Comparison of ENCODE assay signal across 8 cellular contexts in genomic region chr1:248905949-248906740, GRCh38. TPM values are rescaled to one million over a fixed set of nuclear protein-coding genes. Genes with fewer than 3 reads are reported as not detected.
DNase-seq lines count a peak whose midpoint lies in the region; ATAC-seq and TF ChIP-seq lines count a peak whose summit lies in the region.

Gene PGBD2 (plus strand): TSS chr1:248906235. CDS start chr1:248913863, 7,628 bp downstream.

- peak within 1 kb of the TSS; percentile 90 for H3K4me2 ChIP-seq in mammary epithelial cell (ENCODE audit: insufficient read depth, low read depth, low read length)

- intact Hi-C loops in mammary epithelial cell (cut with micrococcal nuclease) = loop anchor here (1.0 kb wide), 5 partner anchors 18 to 184 kb away; no protein-coding TSS in a partner anchor

- H3K27ac ChIP-seq in AG04450 (ENCODE audit: low read depth, low read length) (peak within 1 kb of the TSS; percentile 95), WERI-Rb-1 (peak within 1 kb of the TSS; percentile 92), mammary epithelial cell (ENCODE audit: insufficient read depth, low read depth, low read length) (peak within 1 kb of the TSS; percentile 79)

- ATAC-seq in GM18868 (IDR thresholded peaks at IDR 0.05; ENCODE audit: unreplicated experiment) = peak; percentile 91
- peak; percentile 89 for ATAC-seq in HG03103 (IDR thresholded peaks at IDR 0.05; ENCODE audit: low read depth, unreplicated experiment)

- CTCF ChIA-PET in AG04450 (lab: Charles Lee) = interaction anchor here (0.6 to 0.8 kb wide), 14 partner anchors 9 to 424 kb away, joined by 3 to 10 read pairs (median 4); no protein-coding TSS in a partner anchor
- CTCF ChIA-PET in mammary epithelial cell (lab: Charles Lee; ENCODE audit: low non-redundant PET) = interaction anchor here (0.5 kb wide), 1 partner anchor 47 kb away, joined by 5 read pairs; the partner anchor contains the start of gene ZNF692

- H4K20me1 ChIP-seq in mammary epithelial cell (ENCODE audit: insufficient read depth, low read length) = no peaks in the 10 kb centered on the region

- dilution Hi-C loops in mammary epithelial cell (cut with HindIII; ENCODE audit: low sequenced_read_pairs) = no loop called here

- peaks cover 29% of the 10 kb centered on the region for H3K79me2 ChIP-seq in mammary epithelial cell (ENCODE audit: insufficient read depth, low read length)

- H3K9ac ChIP-seq in mammary epithelial cell (ENCODE audit: insufficient read depth, low read length) = peak within 1 kb of the TSS; percentile 73

- peak within 1 kb of the TSS; percentile 97 for H2AFZ ChIP-seq in mammary epithelial cell (ENCODE audit: low read depth, low read length)

- peaks cover 7% of the 10 kb centered on the region for H3K4me1 ChIP-seq in mammary epithelial cell (ENCODE audit: insufficient read depth, low read length)

- DNase-seq in AG04450 (ENCODE audit: low read depth, low spot score) (peak; percentile 78), NCI-H2171 treated with DMSO at 0.1 percent for 48 hours (lab: John Stamatoyannopoulos, UW) (peak; percentile 94), WERI-Rb-1 (peak; percentile 98), mammary epithelial cell (peak; percentile 88), iris pigment epithelial cell (ENCODE audit: low read depth) (peak; percentile 89)
- DNase-seq in stimulated activated CD4-positive, alpha-beta T cell treated with anti-CD3 and anti-CD28 coated beads, Interleukin-12 subunit alpha, Interleukin-12 subunit beta, amount 100 ng/mL, for 24 hours (ENCODE audit: low read depth in 2 of 2) = peak; percentile 90 to 95

- POLR2A ChIA-PET in AG04450 (lab: Yijun Ruan, JAX) = interaction anchor here (0.6 kb wide), 1 partner anchor 79 kb away, joined by 3 read pairs; no protein-coding TSS in a partner anchor

- H3K9me3 ChIP-seq in AG04450 (ENCODE audit: control insufficient read depth, insufficient read depth, low read length) (no peaks in the 10 kb centered on the region), WERI-Rb-1 (ENCODE audit: severe bottlenecking) (no peaks in the 10 kb centered on the region), mammary epithelial cell (replicated peaks; ENCODE audit: insufficient read depth, low read length) (no peaks in the 10 kb centered on the region)

- no TSS peak for BruUV-seq in mammary epithelial cell (replicated peaks; lab: Mats Ljungman, UMichigan)

- in situ Hi-C loops in mammary epithelial cell (cut with MboI; ENCODE audit: low sequenced_read_pairs in 2 of 2) = no loop called here

- 3% methylated on average over 16 of the region's 80 CpGs for WGBS in mammary epithelial cell (ENCODE audit: low coverage, missing lambda C conversion rate)

- TF ChIP-seq CTCF in AG04450 (IDR thresholded peaks at IDR 0.05; ENCODE audit: low read depth, low read length) = peak; percentile 65
- TF ChIP-seq CTCF in WERI-Rb-1 (IDR thresholded peaks at IDR 0.05; ENCODE audit: low read depth, low read length) = peak; percentile 77
- peak; percentile 55 to 71 for TF ChIP-seq CTCF in mammary epithelial cell (conservative IDR thresholded peaks at IDR 0.05 in 1 of 2, IDR thresholded peaks at IDR 0.05 in 1 of 2; ENCODE audit: extremely low read depth in 1 of 2, insufficient read depth in 1 of 2, low read depth in 1 of 2, low read length in 2 of 2)

- H3K4me3 ChIP-seq in AG04450 (ENCODE audit: low read depth, low read length) (peak within 1 kb of the TSS; percentile 93), WERI-Rb-1 (ENCODE audit: low read depth, low read length) (peak within 1 kb of the TSS; percentile 67), mammary epithelial cell (replicated peaks in 1 of 3; ENCODE audit: insufficient read depth in 1 of 3, low read depth in 2 of 3, low read length in 3 of 3) (peak within 1 kb of the TSS; percentile 72 to 79 (median 79))

- H3K36me3 ChIP-seq in WERI-Rb-1 = no peaks in the 10 kb centered on the region
- H3K36me3 ChIP-seq in mammary epithelial cell (ENCODE audit: insufficient read depth, low read length) = no peaks in the 10 kb centered on the region

- H3K27me3 ChIP-seq in AG04450 (ENCODE audit: control insufficient read depth, insufficient read depth, low read length) = no peaks in the 10 kb centered on the region
- no peaks in the 10 kb centered on the region for H3K27me3 ChIP-seq in WERI-Rb-1 (ENCODE audit: insufficient read depth, low read depth, severe bottlenecking)
- H3K27me3 ChIP-seq in mammary epithelial cell (ENCODE audit: insufficient read depth, low read length) = no peaks in the 10 kb centered on the region

RNA-seq across cellular contexts. Expression of gene PGBD2, which starts in this region (rescaled TPM):
- polyA plus RNA-seq in AG04450 (2011; rRNA removed) = 4.9 and 6.7 TPM in 2 replicates
- 7.6 and 8.0 TPM in 2 replicates for polyA minus RNA-seq in AG04450 (2011; rRNA and poly(A)+ RNA removed)
- total RNA-seq in mammary epithelial cell = 1 to 10 TPM; 3.8 to 4.2 TPM
- polyA plus RNA-seq in mammary epithelial cell = 3.9 TPM
- polyA minus RNA-seq in mammary epithelial cell = not detected

Comparison
In these comparisons a context has a peak if more than half of its experiments do, and no peak if none do; other contexts are left out.
1. Peak in every context shown above with its lines: DNase-seq, ATAC-seq, H3K4me3 ChIP-seq and H3K27ac ChIP-seq.